ENCODE assay signal across 34 cellular contexts in genomic region chr17:19344311-19345066, GRCh38. TPM values are rescaled to one million over a fixed set of nuclear protein-coding genes. Genes with fewer than 3 reads are reported as not detected.
DNase-seq lines count a peak whose midpoint lies in the region; ATAC-seq and TF ChIP-seq lines count a peak whose summit lies in the region.
"Had no signal": no experiment of that assay in that cellular context is flagged by ENCODE, and none has a peak within 500 bp of the region (broad histone marks: within the 10 kb centered on the region; RNA-seq: fewer than 3 reads in every experiment).

No MANE protein-coding gene starts in this region.

- no peak for TF ChIP-seq POLR2A in right lobe of liver (IDR thresholded peaks at IDR 0.05)

- CTCF ChIA-PET in activated CD4-positive, alpha-beta memory T cell treated with anti-CD3 and anti-CD28 coated beads for 36 hours (lab: Charles Lee), result interaction anchor here (0.9 kb wide), 1 partner anchor 18 kb away, joined by 4 read pairs; the partner anchor contains the start of gene B9D1
- CTCF ChIA-PET in activated CD4-positive, alpha-beta memory T cell treated with anti-CD3 and anti-CD28 coated beads, Interleukin-2, amount 10 ng/mL, durations not matched to agents 7 days and 5 days (lab: Charles Lee), result no interaction called here

- no peak for ATAC-seq in right lobe of liver
- ATAC-seq: activated T-helper 17 cell treated with anti-CD3 and anti-CD28 coated beads, Interleukin-2, amount 50 U/mL, for 72 hours; mucosa of descending colon; stimulated activated effector memory CD8-positive, alpha-beta T cell treated with anti-CD3 and anti-CD28 coated beads, Interleukin-12 subunit alpha, Interleukin-12 subunit beta, amount 100 ng/mL, for 72 hours had no signal

- intact Hi-C loops in activated CD4-positive, alpha-beta memory T cell treated with anti-CD3 and anti-CD28 coated beads for 36 hours (cut with micrococcal nuclease), result no loop called here
- intact Hi-C loops in ascending aorta (cut with DNase I), result no loop called here
- intact Hi-C loops in right lobe of liver (cut with DNase I), result no loop called here
- intact Hi-C loops in tibial artery (cut with DNase I; ENCODE audit: low total_unique reads), result no loop called here

- H3K36me3 Mint-ChIP-seq in activated CD4-positive, alpha-beta memory T cell treated with anti-CD3 and anti-CD28 coated beads for 36 hours, result no peaks in the 10 kb centered on the region
- no peaks in the 10 kb centered on the region for H3K36me3 Mint-ChIP-seq in activated CD4-positive, alpha-beta memory T cell treated with anti-CD3 and anti-CD28 coated beads, Interleukin-2, amount 10 ng/mL, durations not matched to agents 7 days and 5 days (ENCODE audit: low read depth)
- H3K36me3 Mint-ChIP-seq: activated naive CD8-positive, alpha-beta T cell; IgD-negative memory B cell had no signal

- no peaks in the 10 kb centered on the region for H3K4me1 Mint-ChIP-seq in activated CD4-positive, alpha-beta memory T cell treated with anti-CD3 and anti-CD28 coated beads for 36 hours (ENCODE audit: low read depth)
- no peaks in the 10 kb centered on the region for H3K4me1 Mint-ChIP-seq in activated CD4-positive, alpha-beta memory T cell treated with anti-CD3 and anti-CD28 coated beads, Interleukin-2, amount 10 ng/mL, durations not matched to agents 7 days and 5 days
- H3K4me1 Mint-ChIP-seq: activated T-helper 17 cell treated with anti-CD3 and anti-CD28 coated beads, Interleukin-2, amount 50 U/mL, for 72 hours; central memory CD8-positive, alpha-beta T cell; immature natural killer cell had no signal

- H3K27ac ChIP-seq in ascending aorta (peak overlapping the region; percentile 1 to 95), right lobe of liver (peak overlapping the region in 2 of 3 donors; percentile 82 to 88), tibial artery (peak overlapping the region in 1 of 2 donors; percentile 97)
- H3K27ac ChIP-seq: parathyroid adenoma, VCaP had no signal

- POLR2A ChIA-PET in activated CD4-positive, alpha-beta memory T cell treated with anti-CD3 and anti-CD28 coated beads for 36 hours (lab: Charles Lee), result no interaction called here
- POLR2A ChIA-PET in activated CD4-positive, alpha-beta memory T cell treated with anti-CD3 and anti-CD28 coated beads, Interleukin-2, amount 10 ng/mL, durations not matched to agents 7 days and 5 days (lab: Charles Lee), result no interaction called here

- H3K4me3 Mint-ChIP-seq in activated CD4-positive, alpha-beta memory T cell treated with anti-CD3 and anti-CD28 coated beads for 36 hours, result no peak overlapping the region
- no peak overlapping the region for H3K4me3 Mint-ChIP-seq in activated CD4-positive, alpha-beta memory T cell treated with anti-CD3 and anti-CD28 coated beads, Interleukin-2, amount 10 ng/mL, durations not matched to agents 7 days and 5 days
- H3K4me3 Mint-ChIP-seq: activated naive CD8-positive, alpha-beta T cell; activated T-helper 17 cell treated with anti-CD3 and anti-CD28 coated beads, Interleukin-2, amount 50 U/mL, for 72 hours; CD4-positive, alpha-beta T cell; central memory CD8-positive, alpha-beta T cell; GM23338; IgD-negative memory B cell; immature natural killer cell; nephron progenitor cell; stimulated activated effector memory CD8-positive, alpha-beta T cell treated with anti-CD3 and anti-CD28 coated beads, Interleukin-12 subunit alpha, Interleukin-12 subunit beta, amount 100 ng/mL, for 72 hours had no signal

- TF ChIP-seq CTCF in ascending aorta (IDR thresholded peaks at IDR 0.05) (no peak), right lobe of liver (IDR thresholded peaks at IDR 0.05) (no peak), tibial artery (IDR thresholded peaks at IDR 0.05) (no peak)

- H3K9me3 Mint-ChIP-seq in activated CD4-positive, alpha-beta memory T cell treated with anti-CD3 and anti-CD28 coated beads for 36 hours, result no peaks in the 10 kb centered on the region
- H3K9me3 Mint-ChIP-seq in activated CD4-positive, alpha-beta memory T cell treated with anti-CD3 and anti-CD28 coated beads, Interleukin-2, amount 10 ng/mL, durations not matched to agents 7 days and 5 days, result no peaks in the 10 kb centered on the region
- H3K9me3 Mint-ChIP-seq: activated T-helper 17 cell treated with anti-CD3 and anti-CD28 coated beads, Interleukin-2, amount 50 U/mL, for 72 hours; CD4-positive, alpha-beta T cell; central memory CD8-positive, alpha-beta T cell; GM23338; IgD-negative memory B cell; immature natural killer cell; nephron progenitor cell; stimulated activated effector memory CD8-positive, alpha-beta T cell treated with anti-CD3 and anti-CD28 coated beads, Interleukin-12 subunit alpha, Interleukin-12 subunit beta, amount 100 ng/mL, for 72 hours had no signal

- H3K9me3 ChIP-seq in ascending aorta (no peaks in the 10 kb centered on the region), right lobe of liver (no peaks in the 10 kb centered on the region), tibial artery (no peaks in the 10 kb centered on the region), MG63 (no peaks in the 10 kb centered on the region)
- H3K9me3 ChIP-seq: mucosa of descending colon, right atrium auricular region had no signal

- H3K36me3 ChIP-seq in ascending aorta (no peaks in the 10 kb centered on the region), right lobe of liver (no peaks in the 10 kb centered on the region), tibial artery (no peaks in the 10 kb centered on the region), MG63 (no peaks in the 10 kb centered on the region)
- H3K36me3 ChIP-seq: right atrium auricular region had no signal

- H3K27me3 ChIP-seq in ascending aorta (no peaks in the 10 kb centered on the region), right lobe of liver (no peaks in the 10 kb centered on the region), tibial artery (no peaks in the 10 kb centered on the region), MG63 (no peaks in the 10 kb centered on the region)
- H3K27me3 ChIP-seq: right atrium auricular region had no signal

- H3K27me3 Mint-ChIP-seq in activated CD4-positive, alpha-beta memory T cell treated with anti-CD3 and anti-CD28 coated beads for 36 hours, result peaks cover 5% of the 10 kb centered on the region
- peaks cover 3% of the 10 kb centered on the region for H3K27me3 Mint-ChIP-seq in activated CD4-positive, alpha-beta memory T cell treated with anti-CD3 and anti-CD28 coated beads, Interleukin-2, amount 10 ng/mL, durations not matched to agents 7 days and 5 days

- WGBS in right lobe of liver (ENCODE audit: insufficient coverage, low coverage, low lambda C conversion rate, missing lambda C conversion rate), result no CpG with 5 or more reads among the region's 40 CpGs

- H3K4me3 ChIP-seq in ascending aorta (no peak overlapping the region), right lobe of liver (no peak overlapping the region), tibial artery (no peak overlapping the region), MG63 (no peak overlapping the region)
- H3K4me3 ChIP-seq: GM23338, mucosa of descending colon, right atrium auricular region had no signal

- H3K27ac Mint-ChIP-seq in activated CD4-positive, alpha-beta memory T cell treated with anti-CD3 and anti-CD28 coated beads for 36 hours, result no peak overlapping the region
- H3K27ac Mint-ChIP-seq in activated CD4-positive, alpha-beta memory T cell treated with anti-CD3 and anti-CD28 coated beads, Interleukin-2, amount 10 ng/mL, durations not matched to agents 7 days and 5 days, result no peak overlapping the region
- H3K27ac Mint-ChIP-seq: activated naive CD8-positive, alpha-beta T cell; activated T-helper 17 cell treated with anti-CD3 and anti-CD28 coated beads, Interleukin-2, amount 50 U/mL, for 72 hours; CD4-positive, alpha-beta T cell; GM23338; IgD-negative memory B cell; immature natural killer cell; nephron progenitor cell; stimulated activated effector memory CD8-positive, alpha-beta T cell treated with anti-CD3 and anti-CD28 coated beads, Interleukin-12 subunit alpha, Interleukin-12 subunit beta, amount 100 ng/mL, for 72 hours had no signal

- H3K4me1 ChIP-seq in ascending aorta, result peaks cover 18 to 23% of the 10 kb centered on the region in 2 donors
- peaks cover 0 to 74% (median 37%) of the 10 kb centered on the region in 4 donors for H3K4me1 ChIP-seq in right lobe of liver
- peaks cover 0 to 46% (median 30%) of the 10 kb centered on the region in 4 donors for H3K4me1 ChIP-seq in tibial artery

- DNase-seq in activated CD4-positive, alpha-beta memory T cell treated with anti-CD3 and anti-CD28 coated beads for 36 hours, result peak; percentile 3
- no peak for DNase-seq in activated CD4-positive, alpha-beta memory T cell treated with anti-CD3 and anti-CD28 coated beads, Interleukin-2, amount 10 ng/mL, durations not matched to agents 7 days and 5 days
- peak in 1 of 2 donors; percentile 5 for DNase-seq in ascending aorta (ENCODE audit: low spot score in 2 of 2)
- peak in 1 of 3 donors; percentile 50 for DNase-seq in right lobe of liver
- DNase-seq in tibial artery, result peak; percentile 20 to 64
- DNase-seq in MG63, result no peak
- no peak for DNase-seq in mesenteric fat pad (ENCODE audit: low spot score)
- no peak for DNase-seq in NCI-H1436 treated with DMSO at 0.1 percent for 48 hours (lab: John Stamatoyannopoulos, UW)
- DNase-seq: 8988T; activated CD4-positive, alpha-beta T cell treated with anti-CD3 and anti-CD28 coated beads, Interleukin-2, amount 50 U/mL, for 1 hour; CD4-positive, alpha-beta T cell; DMS 273 treated with DMSO at 0.1 percent for 48 hours; hypothalamus; immature natural killer cell; NCI-H1105; NCI-H1930; NCI-H526; nephron progenitor cell; SHP77 treated with DMSO at 0.1 percent for 48 hours; stimulated activated CD4-positive, alpha-beta T cell treated with anti-CD3 and anti-CD28 coated beads, Interleukin-4, amount 100 ng/mL, for 24 hours; SW 1271; T-helper 9 cell had no signal

RNA-seq across cellular contexts. Expression of gene B9D1, which starts 18.0 kb away (rescaled TPM):
- total RNA-seq in activated CD4-positive, alpha-beta memory T cell treated with anti-CD3 and anti-CD28 coated beads for 36 hours, result 1 to 10 TPM; 7.2 to 7.6 TPM
- total RNA-seq in activated CD4-positive, alpha-beta memory T cell treated with anti-CD3 and anti-CD28 coated beads, Interleukin-2, amount 10 ng/mL, durations not matched to agents 7 days and 5 days, result 1 to 10 TPM; 2.7 to 3.1 TPM
- total RNA-seq in ascending aorta (49.1 TPM), right lobe of liver (10 to 100 TPM in 2 of 6 experiments, 1 to 10 TPM in 4; 2.3 to 27.9 (median 5.7) TPM), mesenteric fat pad (7.5 TPM)
- 14.8 and 30.2 TPM in 2 replicates for total RNA-seq in MG63 (2014; rRNA removed; shearing (Covaris generic); ENCODE audit: low replicate concordance)

RNA-seq across cellular contexts. Expression of gene MAPK7, which starts 33.8 kb away (rescaled TPM):
- 10 to 100 TPM; 15.4 to 17.2 TPM for total RNA-seq in activated CD4-positive, alpha-beta memory T cell treated with anti-CD3 and anti-CD28 coated beads for 36 hours
- 10 to 100 TPM; 40.6 to 41.4 TPM for total RNA-seq in activated CD4-positive, alpha-beta memory T cell treated with anti-CD3 and anti-CD28 coated beads, Interleukin-2, amount 10 ng/mL, durations not matched to agents 7 days and 5 days
- total RNA-seq in ascending aorta (146 TPM), right lobe of liver (1 to 10 TPM; 5.7 to 9.2 (median 6.7) TPM), mesenteric fat pad (27.2 TPM)
- total RNA-seq in MG63 (2014; rRNA removed; shearing (Covaris generic); ENCODE audit: low replicate concordance), result 2.8 and 10.1 TPM in 2 replicates

RNA-seq across cellular contexts. Expression of gene MFAP4, which starts 42.5 kb away (rescaled TPM):
- not detected for total RNA-seq in activated CD4-positive, alpha-beta memory T cell treated with anti-CD3 and anti-CD28 coated beads for 36 hours
- not detected for total RNA-seq in activated CD4-positive, alpha-beta memory T cell treated with anti-CD3 and anti-CD28 coated beads, Interleukin-2, amount 10 ng/mL, durations not matched to agents 7 days and 5 days
- 280 TPM for total RNA-seq in ascending aorta
- total RNA-seq in right lobe of liver, result 10 to 100 TPM in 2 of 6 experiments, 1 to 10 TPM in 4; 2.3 to 12.0 (median 6.5) TPM
- 3.2 and 4.3 TPM in 2 replicates for total RNA-seq in MG63 (2014; rRNA removed; shearing (Covaris generic); ENCODE audit: low replicate concordance)
- 96.7 TPM for total RNA-seq in mesenteric fat pad
- total RNA-seq: activated T-helper 17 cell treated with anti-CD3 and anti-CD28 coated beads, Interleukin-2, amount 50 U/mL, for 72 hours; CD4-positive, alpha-beta T cell; dermis microvascular lymphatic vessel endothelial cell; endothelial cell of umbilical vein had no signal

Comparison
In these comparisons a context has a peak if more than half of its experiments do, and no peak if none do; other contexts are left out.
1. DNase-seq: peak in activated CD4-positive, alpha-beta memory T cell treated with anti-CD3 and anti-CD28 coated beads for 36 hours (single experiment) and tibial artery (2 of 2); none in activated CD4-positive, alpha-beta memory T cell treated with anti-CD3 and anti-CD28 coated beads, Interleukin-2, amount 10 ng/mL, durations not matched to agents 7 days and 5 days (single experiment), MG63 (single experiment), mesenteric fat pad (single experiment) and NCI-H1436 treated with DMSO at 0.1 percent for 48 hours (single experiment).